Comparison of ENCODE assay signal across 8 cellular contexts in the genomic region with DNA sequence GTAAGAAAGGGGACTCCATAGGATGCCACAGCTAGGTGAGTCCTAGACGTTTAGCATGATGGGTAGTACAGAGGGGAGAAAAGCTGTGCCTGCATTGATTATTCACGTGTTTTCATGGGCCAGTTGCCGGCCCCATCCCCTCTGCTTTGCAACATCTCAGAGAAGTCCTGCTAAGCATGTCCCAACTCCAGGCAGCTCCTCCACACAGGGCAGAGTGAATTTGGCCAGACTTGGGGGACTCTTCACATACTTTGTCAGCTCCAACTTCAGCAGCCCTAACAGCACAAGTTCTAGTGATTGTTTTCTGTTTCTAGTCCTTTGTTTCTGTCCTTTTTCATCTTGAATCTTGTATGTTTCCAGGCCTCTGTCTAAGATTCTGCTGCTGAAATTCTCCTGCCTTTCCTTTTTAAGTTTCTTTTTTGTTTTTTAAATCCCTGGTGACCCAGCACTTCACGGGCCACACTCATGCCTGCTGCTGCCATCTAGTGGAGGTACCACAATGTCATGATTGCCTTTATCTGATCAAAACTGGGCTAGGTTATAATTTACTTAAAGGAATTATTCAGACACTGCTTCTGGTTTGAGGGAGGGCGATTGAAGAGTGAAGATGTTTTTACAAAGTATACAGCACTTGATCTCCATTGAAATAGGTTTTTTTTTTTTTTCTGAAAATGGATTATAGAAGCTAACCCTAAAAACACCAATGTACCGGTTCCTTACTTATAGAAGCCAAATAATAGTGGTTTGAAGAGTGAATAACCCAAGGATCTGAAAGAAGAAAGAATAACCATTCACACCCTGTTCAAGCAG.
DNase-seq lines count a peak whose midpoint lies in the region; ATAC-seq and TF ChIP-seq lines count a peak whose summit lies in the region.

No MANE protein-coding gene starts in this region.

- no peak for TF ChIP-seq POLR2A in tibial nerve (IDR thresholded peaks at IDR 0.05)

- peaks cover 0 to 2% (median 0%) of the 10 kb centered on the region in 5 donors for H3K9me3 Mint-ChIP-seq in CD8-positive, alpha-beta memory T cell

- H3K27me3 ChIP-seq in CD8-positive, alpha-beta memory T cell (ENCODE audit: insufficient read depth, low read length, poor library complexity, severe bottlenecking): no peaks in the 10 kb centered on the region
- no peaks in the 10 kb centered on the region for H3K27me3 ChIP-seq in SJCRH30
- peaks cover 0 to 2% (median 0%) of the 10 kb centered on the region in 45 donors for H3K27me3 ChIP-seq in dorsolateral prefrontal cortex
- no peaks in the 10 kb centered on the region for H3K27me3 ChIP-seq in lung (ENCODE audit: control insufficient read depth, insufficient read depth)
- no peaks in the 10 kb centered on the region for H3K27me3 ChIP-seq in tibial nerve

- ATAC-seq in GM18868 (IDR thresholded peaks at IDR 0.05; ENCODE audit: unreplicated experiment) (peak; percentile 82), HG03196 (IDR thresholded peaks at IDR 0.05; ENCODE audit: unreplicated experiment) (peak; percentile 74), lung (ENCODE audit: insufficient read depth, low FRiP score) (peak; percentile 49)

- peak; percentile 52 to 82 (median 69) for TF ChIP-seq CTCF in dorsolateral prefrontal cortex (IDR thresholded peaks at IDR 0.05 in 54 of 56, conservative IDR thresholded peaks at IDR 0.05 in 2 of 56; ENCODE audit: low read depth in 1 of 56, partially characterized antibody in 56 of 56)
- TF ChIP-seq CTCF in lung (IDR thresholded peaks at IDR 0.05; ENCODE audit: control extremely low read depth, extremely low read depth): peak; percentile 54
- peak; percentile 45 to 61 (median 57) for TF ChIP-seq CTCF in tibial nerve (IDR thresholded peaks at IDR 0.05)

- 59 to 60% methylated on average over 6 of the region's 6 CpGs for WGBS in lung, 2 donors
- 51 to 61% methylated on average over 6 of the region's 6 CpGs for WGBS in tibial nerve, 2 donors

- DNase-seq in CD8-positive, alpha-beta memory T cell: peak in 4 of 5 donors; percentile 2 to 49 (median 13)
- peak; percentile 22 to 59 for DNase-seq in SJCRH30
- peak in 6 of 10 donors; percentile 14 to 63 (median 42) for DNase-seq in dorsolateral prefrontal cortex
- peak; percentile 51 for DNase-seq in lung (ENCODE audit: low spot score)
- DNase-seq in tibial nerve (ENCODE audit: low spot score in 2 of 2): peak; percentile 38 to 84
- DNase-seq in NCI-H446 treated with DMSO at 0.1 percent for 48 hours (lab: John Stamatoyannopoulos, UW): no peak

- CTCF ChIA-PET in CD8-positive, alpha-beta memory T cell (lab: Charles Lee): interaction anchor here (1.1 kb wide), 1 partner anchor 359 kb away, joined by 4 read pairs; no protein-coding TSS in a partner anchor

- intact Hi-C loops in dorsolateral prefrontal cortex (cut with DNase I): no loop called here

- H3K4me1 Mint-ChIP-seq in CD8-positive, alpha-beta memory T cell: peaks cover 2 to 5% (median 5%) of the 10 kb centered on the region in 3 donors

- no peak for TF ChIP-seq EP300 in tibial nerve (IDR thresholded peaks at IDR 0.05)

- no peaks in the 10 kb centered on the region for H3K27me3 Mint-ChIP-seq in CD8-positive, alpha-beta memory T cell

- H3K9me3 ChIP-seq in CD8-positive, alpha-beta memory T cell (ENCODE audit: low read length): no peaks in the 10 kb centered on the region
- no peaks in the 10 kb centered on the region for H3K9me3 ChIP-seq in SJCRH30 (replicated peaks)
- H3K9me3 ChIP-seq in lung (ENCODE audit: control insufficient read depth in 2 of 2, insufficient read depth in 1 of 2, low read length in 1 of 2): no peaks in the 10 kb centered on the region
- no peaks in the 10 kb centered on the region for H3K9me3 ChIP-seq in tibial nerve

- no peaks in the 10 kb centered on the region for H3K36me3 Mint-ChIP-seq in CD8-positive, alpha-beta memory T cell

- no peaks in the 10 kb centered on the region for H3K4me1 ChIP-seq in CD8-positive, alpha-beta memory T cell (ENCODE audit: insufficient read depth, low read length)
- H3K4me1 ChIP-seq in SJCRH30 (no peaks in the 10 kb centered on the region), lung (ENCODE audit: control insufficient read depth in 2 of 2, insufficient read depth in 2 of 2, low read length in 2 of 2) (peaks cover 3 to 7% of the 10 kb centered on the region in 2 donors), tibial nerve (no peaks in the 10 kb centered on the region)

- POLR2A ChIA-PET in CD8-positive, alpha-beta memory T cell (lab: Charles Lee): no interaction called here

- peak overlapping the region in 1 of 7 donors; percentile 29 for H3K4me3 Mint-ChIP-seq in CD8-positive, alpha-beta memory T cell

- no peak overlapping the region for H3K4me3 ChIP-seq in CD8-positive, alpha-beta memory T cell (ENCODE audit: low read length)
- H3K4me3 ChIP-seq in SJCRH30: no peak overlapping the region
- peak overlapping the region in 1 of 59 donors; percentile 17 for H3K4me3 ChIP-seq in dorsolateral prefrontal cortex
- no peak overlapping the region for H3K4me3 ChIP-seq in lung
- H3K4me3 ChIP-seq in tibial nerve: no peak overlapping the region

- H3K27ac ChIP-seq in CD8-positive, alpha-beta memory T cell (ENCODE audit: low read depth, low read length): no peak overlapping the region
- H3K27ac ChIP-seq in SJCRH30 (no peak overlapping the region), dorsolateral prefrontal cortex (peak overlapping the region in 9 of 59 donors; percentile 8 to 38 (median 17)), lung (ENCODE audit: low read depth in 1 of 2, low read length in 1 of 2) (peak overlapping the region; percentile 76 to 79), tibial nerve (peak overlapping the region in 1 of 4 donors; percentile 1)

- H3K36me3 ChIP-seq in CD8-positive, alpha-beta memory T cell (ENCODE audit: insufficient read depth, low read length): no peaks in the 10 kb centered on the region
- H3K36me3 ChIP-seq in SJCRH30 (no peaks in the 10 kb centered on the region), lung (ENCODE audit: control insufficient read depth in 2 of 2, insufficient read depth in 2 of 2, low read length in 2 of 2) (no peaks in the 10 kb centered on the region), tibial nerve (no peaks in the 10 kb centered on the region)

- H3K27ac Mint-ChIP-seq in CD8-positive, alpha-beta memory T cell: peak overlapping the region in 1 of 8 donors; percentile 64

Comparison
In these comparisons a context has a peak if more than half of its experiments do, and no peak if none do; other contexts are left out.
1. H3K27ac ChIP-seq: peak in lung (2 of 2); none in CD8-positive, alpha-beta memory T cell (single experiment) and SJCRH30 (single experiment).
2. Peak in every context shown above with its lines, with median percentiles within 50 percentile points of each other: ATAC-seq and CTCF ChIP-seq.